Comparison of ENCODE assay signal across 8 cellular contexts in the genomic region with DNA sequence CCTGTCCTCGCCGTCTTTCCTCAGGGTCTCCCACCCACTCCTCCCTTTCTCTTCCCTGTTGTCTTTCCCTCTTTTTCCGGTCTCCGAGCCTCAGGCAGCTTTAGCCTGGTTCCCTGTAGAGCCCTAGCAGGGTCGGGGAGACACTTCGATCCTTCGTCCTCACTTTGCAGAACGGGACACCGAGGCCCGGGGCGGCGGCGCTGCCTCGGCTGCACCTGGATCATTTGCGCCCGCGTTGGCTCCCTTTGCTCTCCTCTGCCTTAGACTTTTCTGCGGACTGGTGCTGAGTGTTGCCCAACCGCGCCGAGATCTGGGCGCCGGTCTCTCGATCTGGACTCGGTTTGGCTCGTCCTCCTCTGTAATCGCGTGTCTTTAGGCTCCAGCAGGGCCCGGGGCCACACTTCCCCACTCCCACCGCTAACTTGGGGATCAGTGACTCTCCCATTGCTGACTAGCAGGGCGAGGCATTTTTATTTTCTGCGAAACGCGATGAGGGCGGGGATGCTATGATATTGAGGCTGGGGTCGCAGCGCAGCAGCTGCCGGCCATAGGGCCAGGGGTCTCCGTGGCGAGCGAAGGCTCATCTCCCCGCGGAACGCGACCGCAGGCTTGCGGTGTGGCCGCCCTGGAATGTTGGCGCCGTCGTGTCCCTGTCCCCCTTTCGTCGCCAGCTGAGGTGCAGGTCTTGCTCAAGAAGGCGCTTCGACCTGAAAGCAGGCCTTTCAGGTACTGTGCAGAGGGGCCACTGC.
DNase-seq lines count a peak whose midpoint lies in the region; ATAC-seq and TF ChIP-seq lines count a peak whose summit lies in the region.

No MANE protein-coding gene starts in this region.

- H3K4me3 ChIP-seq in foreskin fibroblast (ENCODE audit: low read depth in 1 of 2, low read length in 2 of 2) (peak overlapping the region; percentile 74 to 88), skeletal muscle cell (ENCODE audit: low read depth, low read length) (peak overlapping the region; percentile 62)

- H3K36me3 Mint-ChIP-seq in T-helper 1 cell treated with Interleukin-12 subunit alpha and Interleukin-12 subunit beta and Interleukin-4 antibody, amounts not matched to agents 30 μg/mL and 1 μg/mL, for 36 hours (ENCODE audit: low read depth): peaks cover 13% of the 10 kb centered on the region

- TF ChIP-seq CTCF in GM10266 (IDR thresholded peaks at IDR 0.05; ENCODE audit: control insufficient read depth, insufficient read depth, low read depth, missing control alignments) (no peak), foreskin fibroblast (IDR thresholded peaks at IDR 0.05; ENCODE audit: low read depth, low read length) (no peak)

- H3K4me1 Mint-ChIP-seq in T-helper 1 cell treated with Interleukin-12 subunit alpha and Interleukin-12 subunit beta and Interleukin-4 antibody, amounts not matched to agents 30 μg/mL and 1 μg/mL, for 36 hours (ENCODE audit: low read depth): peaks cover 30% of the 10 kb centered on the region

- peak overlapping the region; percentile 83 for H3K27ac Mint-ChIP-seq in T-helper 1 cell treated with Interleukin-12 subunit alpha and Interleukin-12 subunit beta and Interleukin-4 antibody, amounts not matched to agents 30 μg/mL and 1 μg/mL, for 36 hours

- H3K4me3 Mint-ChIP-seq in T-helper 1 cell treated with Interleukin-12 subunit alpha and Interleukin-12 subunit beta and Interleukin-4 antibody, amounts not matched to agents 30 μg/mL and 1 μg/mL, for 36 hours: peak overlapping the region; percentile 94

- H3K9me3 Mint-ChIP-seq in T-helper 1 cell treated with Interleukin-12 subunit alpha and Interleukin-12 subunit beta and Interleukin-4 antibody, amounts not matched to agents 30 μg/mL and 1 μg/mL, for 36 hours: no peaks in the 10 kb centered on the region

- DNase-seq in GM10266 (ENCODE audit: extremely low spot score) (peak; percentile 28), foreskin fibroblast (peak in 1 of 2 donors; percentile 38), skeletal muscle cell (ENCODE audit: low read depth) (no peak), LoVo (ENCODE audit: low spot score) (no peak), GF-D8 (lab: John Stamatoyannopoulos, UW) (no peak), SHP77 (lab: John Stamatoyannopoulos, UW) (no peak)

- H3K27me3 Mint-ChIP-seq in T-helper 1 cell treated with Interleukin-12 subunit alpha and Interleukin-12 subunit beta and Interleukin-4 antibody, amounts not matched to agents 30 μg/mL and 1 μg/mL, for 36 hours (ENCODE audit: low read depth): peaks cover 31% of the 10 kb centered on the region

- no peak for ATAC-seq in GM21367 (IDR thresholded peaks at IDR 0.05; ENCODE audit: unreplicated experiment)
